In the genomic region with DNA sequence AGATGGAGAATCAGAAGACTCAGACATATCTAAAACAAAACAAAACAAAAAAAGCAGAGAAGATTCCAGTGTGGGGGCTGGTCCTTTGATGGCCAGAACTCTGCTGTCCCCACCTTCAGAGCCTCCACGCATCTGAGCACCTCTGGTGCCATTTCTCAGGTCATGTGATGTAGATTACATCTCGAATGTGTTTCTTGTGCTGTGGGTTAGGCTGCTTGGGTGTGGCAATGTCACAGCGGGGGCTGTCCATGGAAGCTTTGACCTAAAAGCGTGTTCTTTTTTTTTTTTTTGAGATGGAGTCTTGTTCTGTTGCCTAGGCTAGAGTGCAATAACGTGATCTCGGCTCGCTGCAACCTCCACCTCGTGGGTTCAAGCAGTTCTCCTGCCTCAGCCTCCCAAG, we compare ENCODE assay signal across 29 cellular contexts. TPM values are rescaled to one million over a fixed set of nuclear protein-coding genes. Genes with fewer than 3 reads are reported as not detected.
A peak's percentile ranks its signal among the peaks of the same experiment; 100 is the strongest.
DNase-seq lines count a peak whose midpoint lies in the region; ATAC-seq lines count a peak whose summit lies in the region.
"Had no signal": no experiment of that assay in that cellular context is flagged by ENCODE, and none has a peak within 500 bp of the region (broad histone marks: within the 10 kb centered on the region; RNA-seq: fewer than 3 reads in every experiment).

No MANE protein-coding gene starts in this region.

- no peak overlapping the region for H3K4me3 ChIP-seq in CD8-positive, alpha-beta memory T cell (ENCODE audit: low read length)
- H3K4me3 ChIP-seq: adrenal gland, lung, mucosa of descending colon, prostate gland, sigmoid colon, SK-N-MC, stomach, tibial nerve had no signal

- no peak overlapping the region for H3K27ac ChIP-seq in CD8-positive, alpha-beta memory T cell (ENCODE audit: low read depth, low read length)
- H3K27ac ChIP-seq: adrenal gland, brain microvascular endothelial cell, C4-2B, neutrophil, prostate gland, sigmoid colon, SK-N-MC, stomach, tibial nerve, WERI-Rb-1 had no signal

- no peaks in the 10 kb centered on the region for H3K9me3 Mint-ChIP-seq in activated naive CD4-positive, alpha-beta T cell treated with anti-CD3 and anti-CD28 coated beads, Interleukin-2, amount 10 ng/mL, durations not matched to agents 7 days and 5 days
- H3K9me3 Mint-ChIP-seq in CD8-positive, alpha-beta memory T cell = no peaks in the 10 kb centered on the region
- H3K9me3 Mint-ChIP-seq in activated T-helper 1 cell treated with anti-CD3 and anti-CD28 coated beads, Interleukin-12 subunit alpha, Interleukin-12 subunit beta, Interleukin-2, Interleukin-4 antibody, amounts not matched to agents 30 ng/mL and 10 ng/mL and 1 ng/mL, durations not matched to agents 14 hours and 24 hours and 36 hours = no peaks in the 10 kb centered on the region
- no peaks in the 10 kb centered on the region for H3K9me3 Mint-ChIP-seq in naive B cell
- H3K9me3 Mint-ChIP-seq: endodermal cell, H9 had no signal

- peaks cover 31% of the 10 kb centered on the region for H3K36me3 ChIP-seq in CD8-positive, alpha-beta memory T cell (ENCODE audit: insufficient read depth, low read length)

- no peaks in the 10 kb centered on the region for H3K9me3 ChIP-seq in CD8-positive, alpha-beta memory T cell (ENCODE audit: low read length)
- H3K9me3 ChIP-seq: adrenal gland, mucosa of descending colon, neutrophil, prostate gland, sigmoid colon, stomach, tibial nerve had no signal

- CTCF ChIA-PET in activated naive CD4-positive, alpha-beta T cell treated with anti-CD3 and anti-CD28 coated beads, Interleukin-2, amount 10 ng/mL, durations not matched to agents 7 days and 5 days (lab: Charles Lee) = interaction anchor here (1.0 to 1.7 kb wide), 5 partner anchors 13 to 158 kb away, joined by 3 to 9 read pairs (median 5); no protein-coding TSS in a partner anchor
- CTCF ChIA-PET in CD8-positive, alpha-beta memory T cell (lab: Charles Lee) = interaction anchor here (0.6 kb wide), 1 partner anchor 766 kb away, joined by 3 read pairs; no protein-coding TSS in a partner anchor

- H3K4me1 ChIP-seq in CD8-positive, alpha-beta memory T cell (ENCODE audit: insufficient read depth, low read length) = peaks cover 26% of the 10 kb centered on the region
- H3K4me1 ChIP-seq: prostate gland had no signal

- H3K27ac Mint-ChIP-seq in activated naive CD4-positive, alpha-beta T cell treated with anti-CD3 and anti-CD28 coated beads, Interleukin-2, amount 10 ng/mL, durations not matched to agents 7 days and 5 days = peak overlapping the region; percentile 67
- H3K27ac Mint-ChIP-seq in CD8-positive, alpha-beta memory T cell = peak overlapping the region; percentile 5 to 98 (median 86)
- peak overlapping the region; percentile 83 for H3K27ac Mint-ChIP-seq in activated T-helper 1 cell treated with anti-CD3 and anti-CD28 coated beads, Interleukin-12 subunit alpha, Interleukin-12 subunit beta, Interleukin-2, Interleukin-4 antibody, amounts not matched to agents 30 ng/mL and 10 ng/mL and 1 ng/mL, durations not matched to agents 14 hours and 24 hours and 36 hours
- peak overlapping the region in 4 of 6 donors; percentile 25 to 76 (median 56) for H3K27ac Mint-ChIP-seq in naive B cell
- H3K27ac Mint-ChIP-seq: endodermal cell, H9 had no signal

- DNase-seq in activated naive CD4-positive, alpha-beta T cell treated with anti-CD3 and anti-CD28 coated beads, Interleukin-2, amount 10 ng/mL, durations not matched to agents 7 days and 5 days = peak; percentile 31
- DNase-seq in activated naive CD4-positive, alpha-beta T cell treated with anti-CD3 and anti-CD28 coated beads, Interleukin-2, amount 50 U/mL, for 16 hours = no peak
- peak in 1 of 5 donors; percentile 13 for DNase-seq in CD8-positive, alpha-beta memory T cell
- no peak for DNase-seq in activated T-helper 1 cell treated with anti-CD3 and anti-CD28 coated beads, Interleukin-12 subunit alpha, Interleukin-12 subunit beta, Interleukin-2, Interleukin-4 antibody, amounts not matched to agents 30 ng/mL and 10 ng/mL and 1 ng/mL, durations not matched to agents 14 hours and 24 hours and 36 hours (ENCODE audit: low spot score)
- DNase-seq in naive B cell = no peak
- DNase-seq in islet precursor cell = no peak
- no peak for DNase-seq in cortex of kidney (lab: John Stamatoyannopoulos, UW)
- DNase-seq in iPS-NIHi7 (ENCODE audit: extremely low spot score) = no peak
- DNase-seq: activated CD8-positive, alpha-beta memory T cell treated with anti-CD3 and anti-CD28 coated beads for 24 hours; adrenal gland; brain microvascular endothelial cell; DMS 273 treated with DMSO at 0.1 percent for 48 hours; endodermal cell; H9; kidney; mucosa of descending colon; NCI-H1105; NCI-H2029; NCI-H69; sigmoid colon; stimulated activated CD4-positive, alpha-beta T cell treated with anti-CD3 and anti-CD28 coated beads, Interleukin-15, amount 100 ng/mL, for 24 hours; stomach; WERI-Rb-1 had no signal

- POLR2A ChIA-PET in CD8-positive, alpha-beta memory T cell (lab: Charles Lee) = no interaction called here

- no peaks in the 10 kb centered on the region for H3K27me3 Mint-ChIP-seq in activated naive CD4-positive, alpha-beta T cell treated with anti-CD3 and anti-CD28 coated beads, Interleukin-2, amount 10 ng/mL, durations not matched to agents 7 days and 5 days
- H3K27me3 Mint-ChIP-seq in CD8-positive, alpha-beta memory T cell = no peaks in the 10 kb centered on the region
- H3K27me3 Mint-ChIP-seq in activated T-helper 1 cell treated with anti-CD3 and anti-CD28 coated beads, Interleukin-12 subunit alpha, Interleukin-12 subunit beta, Interleukin-2, Interleukin-4 antibody, amounts not matched to agents 30 ng/mL and 10 ng/mL and 1 ng/mL, durations not matched to agents 14 hours and 24 hours and 36 hours (ENCODE audit: insufficient read depth) = no peaks in the 10 kb centered on the region
- H3K27me3 Mint-ChIP-seq in naive B cell = no peaks in the 10 kb centered on the region

- H3K36me3 Mint-ChIP-seq in activated naive CD4-positive, alpha-beta T cell treated with anti-CD3 and anti-CD28 coated beads, Interleukin-2, amount 10 ng/mL, durations not matched to agents 7 days and 5 days = peaks cover 60% of the 10 kb centered on the region
- H3K36me3 Mint-ChIP-seq in CD8-positive, alpha-beta memory T cell = peaks cover 0 to 94% (median 23%) of the 10 kb centered on the region in 3 donors
- peaks cover 46% of the 10 kb centered on the region for H3K36me3 Mint-ChIP-seq in activated T-helper 1 cell treated with anti-CD3 and anti-CD28 coated beads, Interleukin-12 subunit alpha, Interleukin-12 subunit beta, Interleukin-2, Interleukin-4 antibody, amounts not matched to agents 30 ng/mL and 10 ng/mL and 1 ng/mL, durations not matched to agents 14 hours and 24 hours and 36 hours (ENCODE audit: low read depth)
- H3K36me3 Mint-ChIP-seq in naive B cell = peaks cover 13 to 38% of the 10 kb centered on the region in 2 donors

- H3K4me3 Mint-ChIP-seq in activated naive CD4-positive, alpha-beta T cell treated with anti-CD3 and anti-CD28 coated beads, Interleukin-2, amount 10 ng/mL, durations not matched to agents 7 days and 5 days = no peak overlapping the region
- peak overlapping the region in 6 of 7 donors; percentile 4 to 62 (median 36) for H3K4me3 Mint-ChIP-seq in CD8-positive, alpha-beta memory T cell
- H3K4me3 Mint-ChIP-seq in activated T-helper 1 cell treated with anti-CD3 and anti-CD28 coated beads, Interleukin-12 subunit alpha, Interleukin-12 subunit beta, Interleukin-2, Interleukin-4 antibody, amounts not matched to agents 30 ng/mL and 10 ng/mL and 1 ng/mL, durations not matched to agents 14 hours and 24 hours and 36 hours = no peak overlapping the region
- H3K4me3 Mint-ChIP-seq in naive B cell = no peak overlapping the region
- H3K4me3 Mint-ChIP-seq: endodermal cell, H9 had no signal

- peaks cover 56% of the 10 kb centered on the region for H3K4me1 Mint-ChIP-seq in activated naive CD4-positive, alpha-beta T cell treated with anti-CD3 and anti-CD28 coated beads, Interleukin-2, amount 10 ng/mL, durations not matched to agents 7 days and 5 days
- H3K4me1 Mint-ChIP-seq in CD8-positive, alpha-beta memory T cell = peaks cover 26 to 38% (median 32%) of the 10 kb centered on the region in 3 donors
- peaks cover 52% of the 10 kb centered on the region for H3K4me1 Mint-ChIP-seq in activated T-helper 1 cell treated with anti-CD3 and anti-CD28 coated beads, Interleukin-12 subunit alpha, Interleukin-12 subunit beta, Interleukin-2, Interleukin-4 antibody, amounts not matched to agents 30 ng/mL and 10 ng/mL and 1 ng/mL, durations not matched to agents 14 hours and 24 hours and 36 hours (ENCODE audit: low read depth)
- H3K4me1 Mint-ChIP-seq in naive B cell = peaks cover 0 to 17% (median 7%) of the 10 kb centered on the region in 3 donors
- H3K4me1 Mint-ChIP-seq: endodermal cell, H9 had no signal

- H3K27me3 ChIP-seq in CD8-positive, alpha-beta memory T cell (ENCODE audit: insufficient read depth, low read length, poor library complexity, severe bottlenecking) = no peaks in the 10 kb centered on the region
- H3K27me3 ChIP-seq: adrenal gland, brain microvascular endothelial cell, neutrophil, sigmoid colon, stomach, tibial nerve had no signal

- intact Hi-C loops in activated T-helper 1 cell treated with anti-CD3 and anti-CD28 coated beads, Interleukin-12 subunit alpha, Interleukin-12 subunit beta, Interleukin-2, Interleukin-4 antibody, amounts not matched to agents 30 ng/mL and 10 ng/mL and 1 ng/mL, durations not matched to agents 14 hours and 24 hours and 36 hours (cut with micrococcal nuclease) = no loop called here

- no peak for ATAC-seq in naive B cell (ENCODE audit: low read depth in 2 of 2)
- ATAC-seq: mucosa of descending colon had no signal

RNA-seq across cellular contexts. Expression of a gene that starts 51.2 kb away (rescaled TPM):
- 10 to 100 TPM; 26.5 to 28.4 TPM for total RNA-seq in CD8-positive, alpha-beta memory T cell
- 6.9 TPM for polyA plus RNA-seq in CD8-positive, alpha-beta memory T cell
- 18.5 and 20.5 TPM in 2 replicates for total RNA-seq in activated T-helper 1 cell treated with anti-CD3 and anti-CD28 coated beads, Interleukin-12 subunit alpha, Interleukin-12 subunit beta, Interleukin-2, Interleukin-4 antibody, amounts not matched to agents 30 ng/mL and 10 ng/mL and 1 ng/mL, durations not matched to agents 14 hours and 24 hours and 36 hours
- polyA plus RNA-seq in naive B cell (ENCODE audit: low read depth in 6 of 6) = 10 to 100 TPM in 1 of 6 donors, 1 to 10 TPM in 4, not detected in 1; 1.9 to 22.0 (median 4.1) TPM

Comparison
In these comparisons a context has a peak if more than half of its experiments do, and no peak if none do; other contexts are left out.
1. H3K4me3 Mint-ChIP-seq: peak in CD8-positive, alpha-beta memory T cell (6 of 7); none in activated naive CD4-positive, alpha-beta T cell treated with anti-CD3 and anti-CD28 coated beads, Interleukin-2, amount 10 ng/mL, durations not matched to agents 7 days and 5 days (single experiment), activated T-helper 1 cell treated with anti-CD3 and anti-CD28 coated beads, Interleukin-12 subunit alpha, Interleukin-12 subunit beta, Interleukin-2, Interleukin-4 antibody, amounts not matched to agents 30 ng/mL and 10 ng/mL and 1 ng/mL, durations not matched to agents 14 hours and 24 hours and 36 hours (single experiment) and naive B cell (0 of 8).
2. Peak in every context shown above with its lines, with median percentiles within 50 percentile points of each other: H3K27ac Mint-ChIP-seq.